In the genomic region with DNA sequence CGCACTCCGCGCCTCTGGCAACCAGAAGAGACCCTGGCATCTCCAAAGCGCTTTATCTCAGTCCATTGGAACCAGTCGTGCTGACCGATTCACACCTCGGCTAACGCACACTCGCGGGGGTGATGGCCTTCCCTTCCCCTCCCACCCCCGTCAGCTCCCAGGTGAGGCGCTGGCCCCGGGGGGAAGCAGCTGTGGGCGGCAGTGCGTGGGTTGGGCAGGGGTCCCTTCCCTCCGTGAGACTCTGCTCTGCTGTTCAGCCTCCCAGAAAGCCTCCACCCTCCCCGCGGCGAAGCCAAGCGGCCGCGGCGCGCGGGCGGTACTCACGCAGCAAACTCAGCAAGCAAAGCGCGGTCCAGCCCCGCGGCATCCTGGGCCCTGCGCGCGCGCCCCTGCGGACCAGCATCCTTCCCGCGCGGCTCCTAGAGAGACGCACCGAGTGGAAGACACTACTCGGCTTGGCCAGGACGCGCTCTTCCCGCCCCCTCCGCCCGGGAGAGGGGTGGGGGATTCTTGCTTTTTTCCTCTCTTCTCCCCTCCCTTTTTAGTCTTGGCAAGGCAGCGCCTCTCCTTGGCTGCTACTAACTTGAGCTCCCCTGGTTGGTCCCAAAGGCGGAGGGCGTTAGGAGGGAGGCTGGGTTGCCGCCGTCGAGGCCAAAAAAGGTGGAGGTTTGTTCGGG, we compare ENCODE assay signal across 8 cellular contexts. TPM values are rescaled to one million over a fixed set of nuclear protein-coding genes. Genes with fewer than 3 reads are reported as not detected.
A peak's percentile ranks its signal among the peaks of the same experiment; 100 is the strongest.
DNase-seq lines count a peak whose midpoint lies in the region; ATAC-seq and TF ChIP-seq lines count a peak whose summit lies in the region.

A gene with protein sequence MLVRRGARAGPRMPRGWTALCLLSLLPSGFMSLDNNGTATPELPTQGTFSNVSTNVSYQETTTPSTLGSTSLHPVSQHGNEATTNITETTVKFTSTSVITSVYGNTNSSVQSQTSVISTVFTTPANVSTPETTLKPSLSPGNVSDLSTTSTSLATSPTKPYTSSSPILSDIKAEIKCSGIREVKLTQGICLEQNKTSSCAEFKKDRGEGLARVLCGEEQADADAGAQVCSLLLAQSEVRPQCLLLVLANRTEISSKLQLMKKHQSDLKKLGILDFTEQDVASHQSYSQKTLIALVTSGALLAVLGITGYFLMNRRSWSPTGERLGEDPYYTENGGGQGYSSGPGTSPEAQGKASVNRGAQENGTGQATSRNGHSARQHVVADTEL (minus strand): TSS at position 448 of the 677 bp plus-strand sequence. CDS start 45 bp downstream, at position 403.

- H3K36me3 ChIP-seq in HEK293 (ENCODE audit: control insufficient read depth in 2 of 2, insufficient read depth in 1 of 2, low read length in 2 of 2): no peaks in the 10 kb centered on the region
- H3K36me3 ChIP-seq in parathyroid adenoma (ENCODE audit: control insufficient read depth, insufficient read depth, low read length): no peaks in the 10 kb centered on the region

- no peak within 1 kb of the TSS for H3K27ac Mint-ChIP-seq in activated CD8-positive, alpha-beta T cell treated with anti-CD3 and anti-CD28 coated beads for 36 hours

- no peaks in the 10 kb centered on the region for H3K27me3 ChIP-seq in parathyroid adenoma (ENCODE audit: control insufficient read depth, insufficient read depth, low read length)

- intact Hi-C loops in activated CD8-positive, alpha-beta T cell treated with anti-CD3 and anti-CD28 coated beads for 36 hours (cut with micrococcal nuclease): no loop called here

- CTCF ChIA-PET in HEK293 (lab: Yijun Ruan, JAX): interaction anchor here (0.6 to 2.2 kb wide), 3 partner anchors 26 to 1393 kb away, joined by 3 to 9 read pairs (median 5); no protein-coding TSS in a partner anchor
- CTCF ChIA-PET in activated CD8-positive, alpha-beta T cell treated with anti-CD3 and anti-CD28 coated beads for 36 hours (lab: Charles Lee): interaction anchor here (1.0 to 3.4 kb wide), 6 partner anchors 25 to 114 kb away, joined by 3 to 25 read pairs (median 4); no protein-coding TSS in a partner anchor

- no peak for TF ChIP-seq CTCF in HEK293 (tag by site-specific recombination; IDR thresholded peaks at IDR 0.05)
- TF ChIP-seq CTCF in activated CD8-positive, alpha-beta T cell treated with anti-CD3 and anti-CD28 coated beads for 36 hours (IDR thresholded peaks at IDR 0.05): no peak
- no peak for TF ChIP-seq CTCF in parathyroid adenoma (IDR thresholded peaks at IDR 0.05)

- H3K4me1 Mint-ChIP-seq in activated CD8-positive, alpha-beta T cell treated with anti-CD3 and anti-CD28 coated beads for 36 hours (ENCODE audit: low read depth): peaks cover 12% of the 10 kb centered on the region

- H3K4me3 Mint-ChIP-seq in activated CD8-positive, alpha-beta T cell treated with anti-CD3 and anti-CD28 coated beads for 36 hours: peak within 1 kb of the TSS; percentile 45

- peak; percentile 37 for DNase-seq in activated CD8-positive, alpha-beta T cell treated with anti-CD3 and anti-CD28 coated beads for 36 hours
- DNase-seq in glomerular visceral epithelial cell (ENCODE audit: extremely low spot score) (peak; percentile 8), SKM-1 treated with dmso at 0.1 percent for 144 hours (lab: John Stamatoyannopoulos, UW; ENCODE audit: unreplicated experiment) (no peak)

- no peak within 1 kb of the TSS for H3K9ac ChIP-seq in parathyroid adenoma

- peak within 1 kb of the TSS; percentile 40 for H3K4me2 ChIP-seq in parathyroid adenoma (ENCODE audit: low read length)

- no peaks in the 10 kb centered on the region for H3K9me3 ChIP-seq in HEK293 (ENCODE audit: control insufficient read depth, insufficient read depth, low read depth, low read length)
- H3K9me3 ChIP-seq in parathyroid adenoma (ENCODE audit: control insufficient read depth, low read length): no peaks in the 10 kb centered on the region

- no peak within 1 kb of the TSS for H3K27ac ChIP-seq in HEK293 (ENCODE audit: extremely low read depth, low read depth, low read length)
- H3K27ac ChIP-seq in parathyroid adenoma: peak within 1 kb of the TSS; percentile 7

- peak; percentile 82 for ATAC-seq in activated CD8-positive, alpha-beta T cell treated with anti-CD3 and anti-CD28 coated beads for 36 hours
- ATAC-seq in HG02610 (IDR thresholded peaks at IDR 0.05; ENCODE audit: unreplicated experiment) (no peak), GM19455 (IDR thresholded peaks at IDR 0.05; ENCODE audit: unreplicated experiment) (no peak), GM19035 (IDR thresholded peaks at IDR 0.05; ENCODE audit: unreplicated experiment) (no peak)

- H3K4me1 ChIP-seq in HEK293 (ENCODE audit: control insufficient read depth, insufficient read depth, low read length): no peaks in the 10 kb centered on the region
- no peaks in the 10 kb centered on the region for H3K4me1 ChIP-seq in parathyroid adenoma

- no peaks in the 10 kb centered on the region for H3K9me3 Mint-ChIP-seq in activated CD8-positive, alpha-beta T cell treated with anti-CD3 and anti-CD28 coated beads for 36 hours

- no peaks in the 10 kb centered on the region for H3K36me3 Mint-ChIP-seq in activated CD8-positive, alpha-beta T cell treated with anti-CD3 and anti-CD28 coated beads for 36 hours (ENCODE audit: low read depth)

- H3K4me3 ChIP-seq in HEK293 (ENCODE audit: low read depth, low read length): no peak within 1 kb of the TSS; the same call in none of the 2 replicates
- peak within 1 kb of the TSS; percentile 42 for H3K4me3 ChIP-seq in parathyroid adenoma (ENCODE audit: low read depth, low read length)

- POLR2A ChIA-PET in HEK293 (lab: Yijun Ruan, JAX): interaction anchor here (1.1 kb wide), 1 partner anchor 14 kb away, joined by 3 read pairs; no protein-coding TSS in a partner anchor
- POLR2A ChIA-PET in activated CD8-positive, alpha-beta T cell treated with anti-CD3 and anti-CD28 coated beads for 36 hours (lab: Charles Lee): interaction anchor here (1.7 kb wide), 1 partner anchor 52 kb away, joined by 3 read pairs; no protein-coding TSS in a partner anchor

- peak within 1 kb of the TSS; percentile 11 for H2AFZ ChIP-seq in parathyroid adenoma

- no peaks in the 10 kb centered on the region for H3K79me2 ChIP-seq in parathyroid adenoma

- H3K27me3 Mint-ChIP-seq in activated CD8-positive, alpha-beta T cell treated with anti-CD3 and anti-CD28 coated beads for 36 hours: peaks cover 44% of the 10 kb centered on the region

TF ChIP-seq in HEK293, 187 proteins besides CTCF, POLR2A, EP300 and RAD21 (continues in another document):
- TF ChIP-seq, protein P1, sequence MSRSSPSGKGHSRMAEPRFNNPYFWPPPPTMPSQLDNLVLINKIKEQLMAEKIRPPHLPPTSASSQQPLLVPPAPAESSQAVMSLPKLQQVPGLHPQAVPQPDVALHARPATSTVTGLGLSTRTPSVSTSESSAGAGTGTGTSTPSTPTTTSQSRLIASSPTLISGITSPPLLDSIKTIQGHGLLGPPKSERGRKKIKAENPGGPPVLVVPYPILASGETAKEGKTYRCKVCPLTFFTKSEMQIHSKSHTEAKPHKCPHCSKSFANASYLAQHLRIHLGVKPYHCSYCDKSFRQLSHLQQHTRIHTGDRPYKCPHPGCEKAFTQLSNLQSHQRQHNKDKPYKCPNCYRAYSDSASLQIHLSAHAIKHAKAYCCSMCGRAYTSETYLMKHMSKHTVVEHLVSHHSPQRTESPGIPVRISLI (tag by site-specific recombination; IDR thresholded peaks at IDR 0.05): no peak
- TF ChIP-seq, protein P2, sequence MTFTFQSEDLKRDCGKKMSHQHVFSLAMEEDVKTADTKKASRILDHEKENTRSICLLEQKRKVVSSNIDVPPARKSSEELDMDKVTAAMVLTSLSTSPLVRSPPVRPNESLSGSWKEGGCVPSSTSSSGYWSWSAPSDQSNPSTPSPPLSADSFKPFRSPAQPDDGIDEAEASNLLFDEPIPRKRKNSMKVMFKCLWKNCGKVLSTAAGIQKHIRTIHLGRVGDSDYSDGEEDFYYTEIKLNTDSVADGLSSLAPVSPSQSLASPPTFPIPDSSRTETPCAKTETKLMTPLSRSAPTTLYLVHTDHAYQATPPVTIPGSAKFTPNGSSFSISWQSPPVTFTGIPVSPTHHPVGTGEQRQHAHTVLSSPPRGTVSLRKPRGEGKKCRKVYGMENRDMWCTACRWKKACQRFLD (tag by site-specific recombination; IDR thresholded peaks at IDR 0.05): no peak
- no peak for TF ChIP-seq ZNF510 (tag by site-specific recombination; IDR thresholded peaks at IDR 0.05; ENCODE audit: insufficient replicate concordance)
- TF ChIP-seq, protein P3, sequence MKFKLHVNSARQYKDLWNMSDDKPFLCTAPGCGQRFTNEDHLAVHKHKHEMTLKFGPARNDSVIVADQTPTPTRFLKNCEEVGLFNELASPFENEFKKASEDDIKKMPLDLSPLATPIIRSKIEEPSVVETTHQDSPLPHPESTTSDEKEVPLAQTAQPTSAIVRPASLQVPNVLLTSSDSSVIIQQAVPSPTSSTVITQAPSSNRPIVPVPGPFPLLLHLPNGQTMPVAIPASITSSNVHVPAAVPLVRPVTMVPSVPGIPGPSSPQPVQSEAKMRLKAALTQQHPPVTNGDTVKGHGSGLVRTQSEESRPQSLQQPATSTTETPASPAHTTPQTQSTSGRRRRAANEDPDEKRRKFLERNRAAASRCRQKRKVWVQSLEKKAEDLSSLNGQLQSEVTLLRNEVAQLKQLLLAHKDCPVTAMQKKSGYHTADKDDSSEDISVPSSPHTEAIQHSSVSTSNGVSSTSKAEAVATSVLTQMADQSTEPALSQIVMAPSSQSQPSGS (tag by site-specific recombination; IDR thresholded peaks at IDR 0.05; ENCODE audit: low read depth): no peak
- no peak for TF ChIP-seq ZNF792 (tag by site-specific recombination; IDR thresholded peaks at IDR 0.05)
- TF ChIP-seq ZNF76 (tag by site-specific recombination; IDR thresholded peaks at IDR 0.05; ENCODE audit: borderline replicate concordance, low read depth): peak; percentile 71; the same call in 1 of the 2 replicates
- TF ChIP-seq ZBTB7A (tag by site-specific recombination; IDR thresholded peaks at IDR 0.05; ENCODE audit: low read depth): no peak
- no peak for TF ChIP-seq ZBTB17 (tag by site-specific recombination; IDR thresholded peaks at IDR 0.05)
- TF ChIP-seq ZNF670 (tag by site-specific recombination; IDR thresholded peaks at IDR 0.05; ENCODE audit: low read depth): no peak
- no peak for TF ChIP-seq MYNN (tag by site-specific recombination; IDR thresholded peaks at IDR 0.05; ENCODE audit: borderline replicate concordance)
- TF ChIP-seq ZNF529 (tag by site-specific recombination; IDR thresholded peaks at IDR 0.05; ENCODE audit: insufficient replicate concordance): no peak
- no peak for TF ChIP-seq SALL2 (tag by site-specific recombination; IDR thresholded peaks at IDR 0.05; ENCODE audit: borderline replicate concordance)
- TF ChIP-seq ZNF530 (tag by site-specific recombination; IDR thresholded peaks at IDR 0.05; ENCODE audit: low read depth): no peak
- TF ChIP-seq ZBTB21 (tag by site-specific recombination; IDR thresholded peaks at IDR 0.05): no peak

RNA-seq across cellular contexts. Expression of the gene that starts here (rescaled TPM):
- under 1 TPM; 0.04 to 0.05 TPM for total RNA-seq in activated CD8-positive, alpha-beta T cell treated with anti-CD3 and anti-CD28 coated beads for 36 hours

Comparison
In these comparisons a context has a peak if more than half of its experiments do, and no peak if none do; other contexts are left out.
1. Peak in DNase-seq and ATAC-seq in activated CD8-positive, alpha-beta T cell treated with anti-CD3 and anti-CD28 coated beads for 36 hours; RNA of the gene not detected or under 1 TPM.